ENCODE assay signal across 8 cellular contexts in the genomic region with DNA sequence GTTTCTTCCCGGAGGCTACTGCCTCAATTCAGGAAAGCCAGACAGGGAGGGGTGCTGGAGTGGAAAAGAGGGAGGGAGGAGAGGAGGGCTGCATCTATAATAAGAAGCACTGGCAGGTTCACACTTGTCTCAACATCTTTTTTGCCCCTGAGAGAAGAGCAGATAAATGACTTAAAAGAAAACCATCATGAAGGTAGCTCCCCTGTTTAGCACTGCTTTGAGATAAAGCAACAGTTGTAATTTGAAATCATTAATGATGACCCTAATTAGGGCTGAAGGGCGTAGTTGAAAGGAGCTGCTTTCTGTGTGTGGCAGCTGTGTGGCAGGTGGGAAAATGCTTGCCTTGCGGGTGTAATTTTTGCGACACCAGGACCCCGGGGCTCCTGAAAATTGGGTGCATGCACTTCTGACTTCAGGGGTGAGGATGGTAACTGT.
DNase-seq lines count a peak whose midpoint lies in the region; ATAC-seq lines count a peak whose summit lies in the region.

No MANE protein-coding gene starts in this region.

- no peak for ATAC-seq in activated naive CD8-positive, alpha-beta T cell treated with anti-CD3 and anti-CD28 coated beads, Interleukin-2, amount 50 U/mL, for 24 hours
- no peak for ATAC-seq in stimulated activated memory B cell treated with anti-CD40 and anti-IgM and Interleukin-4, amounts not matched to agents 10 μg/mL and 1 μg/mL and 100 μg/mL, for 72 hours
- ATAC-seq in GM18907 (IDR thresholded peaks at IDR 0.05; ENCODE audit: unreplicated experiment), result no peak

- H3K4me1 Mint-ChIP-seq in activated naive CD8-positive, alpha-beta T cell treated with anti-CD3 and anti-CD28 coated beads, Interleukin-2, amount 50 U/mL, for 24 hours, result peaks cover 18% of the 10 kb centered on the region
- H3K4me1 Mint-ChIP-seq in stimulated activated memory B cell treated with anti-CD40 and anti-IgM and Interleukin-4, amounts not matched to agents 10 μg/mL and 1 μg/mL and 100 μg/mL, for 72 hours, result peaks cover 24% of the 10 kb centered on the region

- H3K27me3 Mint-ChIP-seq in activated naive CD8-positive, alpha-beta T cell treated with anti-CD3 and anti-CD28 coated beads, Interleukin-2, amount 50 U/mL, for 24 hours, result peaks cover 53% of the 10 kb centered on the region
- H3K27me3 Mint-ChIP-seq in stimulated activated memory B cell treated with anti-CD40 and anti-IgM and Interleukin-4, amounts not matched to agents 10 μg/mL and 1 μg/mL and 100 μg/mL, for 72 hours, result peaks cover 75% of the 10 kb centered on the region

- no peaks in the 10 kb centered on the region for H3K9me3 ChIP-seq in iPS-20b (ENCODE audit: insufficient read depth, low read depth, low read length)

- DNase-seq in NCI-H187 treated with DMSO at 0.1 percent for 48 hours (lab: John Stamatoyannopoulos, UW), result peak; percentile 41
- DNase-seq in NCI-H187 (lab: John Stamatoyannopoulos, UW), result no peak
- no peak for DNase-seq in activated naive CD8-positive, alpha-beta T cell treated with anti-CD3 and anti-CD28 coated beads, Interleukin-2, amount 50 U/mL, for 24 hours
- no peak for DNase-seq in activated CD8-positive, alpha-beta memory T cell treated with anti-CD3 and anti-CD28 coated beads, Interleukin-2, amount 50 U/mL, for 4 hours
- no peak for DNase-seq in UCSD-AML1 (lab: John Stamatoyannopoulos, UW; ENCODE audit: unreplicated experiment)

- peaks cover 26% of the 10 kb centered on the region; the same call in 1 of the 2 replicates for H3K27me3 ChIP-seq in iPS-20b (ENCODE audit: insufficient read depth, low read length)

- no peaks in the 10 kb centered on the region for H3K36me3 Mint-ChIP-seq in activated naive CD8-positive, alpha-beta T cell treated with anti-CD3 and anti-CD28 coated beads, Interleukin-2, amount 50 U/mL, for 24 hours (ENCODE audit: low read depth)
- no peaks in the 10 kb centered on the region for H3K36me3 Mint-ChIP-seq in stimulated activated memory B cell treated with anti-CD40 and anti-IgM and Interleukin-4, amounts not matched to agents 10 μg/mL and 1 μg/mL and 100 μg/mL, for 72 hours

- no peaks in the 10 kb centered on the region for H3K36me3 ChIP-seq in iPS-20b (ENCODE audit: insufficient read depth, low read depth, low read length)

- H3K9me3 Mint-ChIP-seq in activated naive CD8-positive, alpha-beta T cell treated with anti-CD3 and anti-CD28 coated beads, Interleukin-2, amount 50 U/mL, for 24 hours, result no peaks in the 10 kb centered on the region
- H3K9me3 Mint-ChIP-seq in stimulated activated memory B cell treated with anti-CD40 and anti-IgM and Interleukin-4, amounts not matched to agents 10 μg/mL and 1 μg/mL and 100 μg/mL, for 72 hours, result no peaks in the 10 kb centered on the region

- peak overlapping the region; percentile 74 for H3K4me3 Mint-ChIP-seq in activated naive CD8-positive, alpha-beta T cell treated with anti-CD3 and anti-CD28 coated beads, Interleukin-2, amount 50 U/mL, for 24 hours
- peak overlapping the region; percentile 59 for H3K4me3 Mint-ChIP-seq in stimulated activated memory B cell treated with anti-CD40 and anti-IgM and Interleukin-4, amounts not matched to agents 10 μg/mL and 1 μg/mL and 100 μg/mL, for 72 hours

- no peak overlapping the region for H3K27ac Mint-ChIP-seq in activated naive CD8-positive, alpha-beta T cell treated with anti-CD3 and anti-CD28 coated beads, Interleukin-2, amount 50 U/mL, for 24 hours
- no peak overlapping the region for H3K27ac Mint-ChIP-seq in stimulated activated memory B cell treated with anti-CD40 and anti-IgM and Interleukin-4, amounts not matched to agents 10 μg/mL and 1 μg/mL and 100 μg/mL, for 72 hours

- H3K9ac ChIP-seq in iPS-20b (ENCODE audit: low read depth, low read length), result peak overlapping the region; percentile 75; the same call in 1 of the 2 replicates

- peaks cover 21% of the 10 kb centered on the region for H3K4me1 ChIP-seq in iPS-20b (ENCODE audit: insufficient read depth, low read length)

- no peak overlapping the region for H3K27ac ChIP-seq in iPS-20b (ENCODE audit: low read length)

- H3K4me3 ChIP-seq in iPS-20b (ENCODE audit: low read length), result peak overlapping the region; percentile 94
